Comparison of ENCODE assay signal across 32 cellular contexts in genomic region chr17:72837335-72837734, GRCh38.
"Had no signal": no experiment of that assay in that cellular context is flagged by ENCODE, and none has a peak within 500 bp of the region (broad histone marks: within the 10 kb centered on the region; RNA-seq: fewer than 3 reads in every experiment).

No MANE protein-coding gene starts in this region.

- H3K36me3 ChIP-seq: adrenal gland, brain microvascular endothelial cell, breast epithelium had no signal

- FAIRE-seq: astrocyte, TTC549 had no signal

- H3K4me1 ChIP-seq: adrenal gland, body of pancreas, breast epithelium had no signal

- H3K9me3 ChIP-seq: adrenal gland, body of pancreas had no signal

- DNase-seq: activated B cell treated with CpG ODN at 0.5 μM for 24 hours; activated CD4-positive, alpha-beta memory T cell treated with anti-CD3 and anti-CD28 coated beads for 36 hours; activated CD4-positive, alpha-beta T cell treated with anti-CD3 and anti-CD28 coated beads for 4 hours; activated CD4-positive, alpha-beta T cell treated with anti-CD3 and anti-CD28 coated beads, Interleukin-2, amount 10 ng/mL, durations not matched to agents 24 days and 14 days; activated CD4-positive, alpha-beta T cell treated with anti-CD3 and anti-CD28 coated beads, Interleukin-2, amount 50 U/mL, for 1 hour; activated CD4-positive, alpha-beta T cell treated with anti-CD3 and anti-CD28 coated beads, Interleukin-2, amount 50 U/mL, for 4 hours; activated CD4-positive, CD25-positive, alpha-beta regulatory T cell treated with anti-CD3 and anti-CD28 coated beads, Interleukin-2, amount 50 U/mL, for 72 hours; activated CD8-positive, alpha-beta memory T cell treated with anti-CD3 and anti-CD28 coated beads, Interleukin-2, amount 50 U/mL, for 4 hours; activated CD8-positive, alpha-beta T cell treated with anti-CD3 and anti-CD28 coated beads for 36 hours; activated effector memory CD4-positive, alpha-beta T cell treated with anti-CD3 and anti-CD28 coated beads, Interleukin-2, amount 50 U/mL, for 16 hours; activated gamma-delta T cell treated with Interleukin-2 at 50 U/mL for 16 hours; activated naive CD4-positive, alpha-beta T cell; activated naive CD4-positive, alpha-beta T cell treated with anti-CD3 and anti-CD28 coated beads for 36 hours; activated naive CD4-positive, alpha-beta T cell treated with anti-CD3 and anti-CD28 coated beads, Interleukin-2, amount 50 U/mL, for 16 hours; activated naive CD8-positive, alpha-beta T cell treated with anti-CD3 and anti-CD28 coated beads for 36 hours; activated T-cell treated with anti-CD3 and anti-CD28 coated beads for 4 hours; activated T-cell treated with anti-CD3 and anti-CD28 coated beads, Interleukin-2, amount 50 U/mL, for 1 hour; activated T-cell treated with anti-CD3 and anti-CD28 coated beads, Interleukin-2, amount 50 U/mL, for 4 hours; activated T-cell treated with anti-CD3 and anti-CD28 coated beads, Interleukin-2, amount 50 U/mL, for 72 hours; adrenal gland; amniotic stem cell; aorta; body of pancreas; brain microvascular endothelial cell; central memory CD4-positive, alpha-beta T cell; T-helper 1 cell; T-helper 2 cell; T-helper 9 cell had no signal

- H3K27me3 ChIP-seq: adrenal gland, body of pancreas, brain microvascular endothelial cell, breast epithelium had no signal

- H3K4me3 ChIP-seq: adrenal gland, body of pancreas, breast epithelium had no signal

- H3K27ac ChIP-seq: adrenal gland, body of pancreas, brain microvascular endothelial cell, breast epithelium, VCaP had no signal
